In genomic region chr1:6472391-6472790, GRCh38 we compare ENCODE assay signal across 11 cellular contexts. TPM values are rescaled to one million over a fixed set of nuclear protein-coding genes. Genes with fewer than 3 reads are reported as not detected.
A peak's percentile ranks its signal among the peaks of the same experiment; 100 is the strongest.
DNase-seq lines count a peak whose midpoint lies in the region; ATAC-seq, FAIRE-seq and TF ChIP-seq lines count a peak whose summit lies in the region.
"Had no signal": no experiment of that assay in that cellular context is flagged by ENCODE, and none has a peak within 500 bp of the region (broad histone marks: within the 10 kb centered on the region; RNA-seq: fewer than 3 reads in every experiment).

No MANE protein-coding gene starts in this region.

- H3K9ac ChIP-seq in IMR-90 (ENCODE audit: low read depth, low read length), result no peak overlapping the region
- H3K9ac ChIP-seq in mucosa of stomach (ENCODE audit: low read length), result peak overlapping the region; percentile 76

- H2BK20ac ChIP-seq in IMR-90 (ENCODE audit: low read depth, low read length), result no peak overlapping the region

- H4K8ac ChIP-seq in IMR-90 (ENCODE audit: low read depth in 2 of 2, low read length in 2 of 2), result no peak overlapping the region

- H3K4me2 ChIP-seq in IMR-90 (ENCODE audit: low read depth, low read length), result no peak overlapping the region

- H2BK15ac ChIP-seq in IMR-90 (ENCODE audit: low read depth, low read length), result no peak overlapping the region

- H3K27me3 ChIP-seq in IMR-90 (ENCODE audit: control insufficient read depth, insufficient read depth, low read length), result no peaks in the 10 kb centered on the region
- no peaks in the 10 kb centered on the region for H3K27me3 ChIP-seq in bronchial epithelial cell (ENCODE audit: control insufficient read depth, insufficient read depth, low read length)
- H3K27me3 ChIP-seq in mucosa of stomach (ENCODE audit: control insufficient read depth, insufficient read depth, low read length), result no peaks in the 10 kb centered on the region
- H3K27me3 ChIP-seq: SJSA1 had no signal

- H3K56ac ChIP-seq in IMR-90 (ENCODE audit: extremely low read depth, insufficient read depth, low read length), result no peak overlapping the region

- no peak overlapping the region for H3K4me3 ChIP-seq in IMR-90 (ENCODE audit: insufficient read depth, low read depth, low read length)
- H3K4me3 ChIP-seq in bronchial epithelial cell (ENCODE audit: low read depth, low read length), result no peak overlapping the region
- no peak overlapping the region for H3K4me3 ChIP-seq in mucosa of stomach (ENCODE audit: low read length)
- H3K4me3 ChIP-seq: SJSA1 had no signal

- TF ChIP-seq POLR2A in IMR-90 (IDR thresholded peaks at IDR 0.05; ENCODE audit: low read depth, low read length), result no peak

- H3K36me3 ChIP-seq in IMR-90 (ENCODE audit: control insufficient read depth, insufficient read depth, low read length) (peaks cover 44% of the 10 kb centered on the region), bronchial epithelial cell (ENCODE audit: control insufficient read depth, insufficient read depth, low read length) (peaks cover 62% of the 10 kb centered on the region), mucosa of stomach (ENCODE audit: control insufficient read depth, insufficient read depth, low read length) (no peaks in the 10 kb centered on the region)
- H3K36me3 ChIP-seq: SJSA1 had no signal

- no peaks in the 10 kb centered on the region for H3K9me1 ChIP-seq in IMR-90 (ENCODE audit: insufficient read depth, low read length)

- H4K5ac ChIP-seq in IMR-90 (ENCODE audit: low read depth, low read length), result no peak overlapping the region

- no peak for DNase-seq in D721Med (ENCODE audit: insufficient read length, low spot score)
- no peak for DNase-seq in IMR-90
- DNase-seq in bronchial epithelial cell (ENCODE audit: low read depth), result no peak
- DNase-seq in cortex of kidney (lab: John Stamatoyannopoulos, UW), result no peak
- DNase-seq in hepatic stellate cell (ENCODE audit: low spot score), result no peak
- DNase-seq: DMS79 had no signal

- no peak overlapping the region for H3K14ac ChIP-seq in IMR-90 (replicated peaks; ENCODE audit: low read depth, low read length)

- no peak overlapping the region for H2AFZ ChIP-seq in IMR-90 (replicated peaks; ENCODE audit: low read length, poor library complexity)

- no TSS peak for BruUV-seq in IMR-90 (replicated peaks; lab: Mats Ljungman, UMichigan)

- whole genome bisulfite sequencing in IMR-90 (ENCODE audit: extremely low coverage in 2 of 2, insufficient read length in 1 of 2), 2 experiments, result 88% methylated on average over 3 of the region's 10 CpGs; no CpG with 5 or more reads in 1 of the 2 experiments

- ATAC-seq in IMR-90 (ENCODE audit: low read depth) (no peak), HG03520 (IDR thresholded peaks at IDR 0.05; ENCODE audit: unreplicated experiment) (no peak), GM21619 (IDR thresholded peaks at IDR 0.05; ENCODE audit: unreplicated experiment) (no peak)

- dilution Hi-C loops in IMR-90 (cut with HindIII; ENCODE audit: low sequenced_read_pairs, unreplicated experiment), result no loop called here

- peak; percentile 18 for TF ChIP-seq CTCF in D721Med (IDR thresholded peaks at IDR 0.05; ENCODE audit: insufficient read depth, missing control alignments)
- 0 out of 2 replicates have a peak, but pooled peaks have one; percentile 12 for TF ChIP-seq CTCF in IMR-90 (conservative IDR thresholded peaks at IDR 0.05; ENCODE audit: low read depth, low read length)
- peak; percentile 51 for TF ChIP-seq CTCF in bronchial epithelial cell (IDR thresholded peaks at IDR 0.05; ENCODE audit: insufficient read depth, low read length, severe bottlenecking)

- no peak overlapping the region for H2BK120ac ChIP-seq in IMR-90 (ENCODE audit: low read depth, low read length)

- H4K91ac ChIP-seq in IMR-90 (ENCODE audit: insufficient read depth, low read depth, low read length), result no peak overlapping the region

- H3K27ac ChIP-seq in IMR-90 (ENCODE audit: insufficient read depth, low read length), result no peak overlapping the region
- H3K27ac ChIP-seq: SJSA1 had no signal

- FAIRE-seq in D721Med (lab: Jason Lieb, UNC), result no peak
- no peak for FAIRE-seq in bronchial epithelial cell (lab: Jason Lieb, UNC)
- FAIRE-seq: frontal cortex had no signal

- peaks cover 7% of the 10 kb centered on the region for H4K20me1 ChIP-seq in IMR-90 (ENCODE audit: insufficient read depth, low read length)

- no peak for TF ChIP-seq RAD21 in IMR-90 (IDR thresholded peaks at IDR 0.05; ENCODE audit: low read length)

- H3K4me1 ChIP-seq in IMR-90 (ENCODE audit: control insufficient read depth, insufficient read depth, low read length) (no peaks in the 10 kb centered on the region), mucosa of stomach (ENCODE audit: control insufficient read depth, insufficient read depth, low read length) (peaks cover 33% of the 10 kb centered on the region)

- H2AK5ac ChIP-seq in IMR-90 (ENCODE audit: low read depth, low read length), result no peak overlapping the region

- intact Hi-C loops in IMR-90 (cut with micrococcal nuclease), result no loop called here

- H2AK9ac ChIP-seq in IMR-90 (replicated peaks; ENCODE audit: low read depth, low read length, poor library complexity), result no peak overlapping the region

- no peak overlapping the region for H2BK5ac ChIP-seq in IMR-90 (ENCODE audit: low read depth, low read length, poor library complexity, severe bottlenecking)

- H3K9me3 ChIP-seq in IMR-90 (ENCODE audit: control insufficient read depth, insufficient read depth, low read length) (no peaks in the 10 kb centered on the region), mucosa of stomach (ENCODE audit: control insufficient read depth, low read length) (no peaks in the 10 kb centered on the region)
- H3K9me3 ChIP-seq: SJSA1 had no signal

- no peaks in the 10 kb centered on the region; a peak in 1 of 4 replicates for H3K79me1 ChIP-seq in IMR-90 (ENCODE audit: low read depth in 1 of 2, low read length in 2 of 2)

- no peak overlapping the region for H3K18ac ChIP-seq in IMR-90 (ENCODE audit: low read depth, low read length)

- no peak overlapping the region for H3K23ac ChIP-seq in IMR-90 (ENCODE audit: low read depth, low read length)

- in situ Hi-C loops in IMR-90 (cut with MboI; ENCODE audit: low sequenced_read_pairs), result no loop called here

- CTCF ChIA-PET in IMR-90 (lab: Yijun Ruan, JAX), result no interaction called here

- POLR2A ChIA-PET in IMR-90 (lab: Charles Lee; ENCODE audit: unreplicated experiment), result no interaction called here

- no peak overlapping the region for H3K4ac ChIP-seq in IMR-90 (ENCODE audit: low read depth, low read length)

TF ChIP-seq in IMR-90, 13 proteins besides CTCF, POLR2A, EP300 and RAD21 (continues in another document):
- TF ChIP-seq MAFK (IDR thresholded peaks at IDR 0.05; ENCODE audit: low read depth, low read length), result no peak
- TF ChIP-seq SMC3 (IDR thresholded peaks at IDR 0.05; ENCODE audit: low read depth, low read length), result no peak
- TF ChIP-seq MAZ (IDR thresholded peaks at IDR 0.05; ENCODE audit: borderline replicate concordance, low read depth, low read length), result no peak
- no peak for TF ChIP-seq CEBPB (IDR thresholded peaks at IDR 0.05; ENCODE audit: low read depth, low read length)
- no peak for TF ChIP-seq FOS (IDR thresholded peaks at IDR 0.05; ENCODE audit: low read depth, low read length)
- TF ChIP-seq MXI1 (IDR thresholded peaks at IDR 0.05; ENCODE audit: borderline replicate concordance, low read depth, low read length), result no peak
- no peak for TF ChIP-seq USF2 (IDR thresholded peaks at IDR 0.05; ENCODE audit: low read depth, low read length)
- no peak for TF ChIP-seq BHLHE40 (IDR thresholded peaks at IDR 0.05; ENCODE audit: low read depth, low read length)
- TF ChIP-seq ELK1 (IDR thresholded peaks at IDR 0.05; ENCODE audit: borderline replicate concordance, low read depth, low read length), result no peak
- TF ChIP-seq RFX5 (IDR thresholded peaks at IDR 0.05; ENCODE audit: low read depth, low read length), result no peak
- TF ChIP-seq NFE2L2 (IDR thresholded peaks at IDR 0.05; ENCODE audit: low read depth, low read length), result no peak
- TF ChIP-seq RCOR1 (IDR thresholded peaks at IDR 0.05; ENCODE audit: insufficient replicate concordance, low read length), result no peak

RNA-seq across cellular contexts. Expression of gene TNFRSF25, which starts 6.4 kb away (rescaled TPM):
- total RNA-seq in IMR-90 (2012; rRNA removed), result 0.83 and 1.3 TPM in 2 replicates
- polyA plus RNA-seq in IMR-90 (2012; rRNA removed), result 11.2 and 14.5 TPM in 2 replicates
- 6.5 and 7.5 TPM in 2 replicates for polyA plus RNA-seq in IMR-90 (2012; cell fraction: cytosol; rRNA removed)
- 119 and 293 TPM in 2 replicates for polyA plus RNA-seq in IMR-90 (2012; cell fraction: nucleus; rRNA removed; ENCODE audit: low replicate concordance)
- 20.5 and 30.3 TPM in 2 replicates for total RNA-seq in bronchial epithelial cell

RNA-seq across cellular contexts. Expression of gene PLEKHG5, which starts 19.1 kb away (rescaled TPM):
- 4.8 and 5.0 TPM in 2 replicates for total RNA-seq in IMR-90 (2012; rRNA removed)
- 11.6 and 13.7 TPM in 2 replicates for polyA plus RNA-seq in IMR-90 (2012; rRNA removed)
- polyA plus RNA-seq in IMR-90 (2012; cell fraction: cytosol; rRNA removed), result 4.8 and 7.8 TPM in 2 replicates
- 61.6 and 111 TPM in 2 replicates for polyA plus RNA-seq in IMR-90 (2012; cell fraction: nucleus; rRNA removed; ENCODE audit: low replicate concordance)
- total RNA-seq in bronchial epithelial cell, result 42.9 and 45.2 TPM in 2 replicates

RNA-seq across cellular contexts. Expression of gene ESPN, which starts 47.8 kb away (rescaled TPM):
- under 0.01 TPM in 1 of 2 replicates, not detected in the other for total RNA-seq in IMR-90 (2012; rRNA removed)
- 0.02 and 0.03 TPM in 2 replicates for polyA plus RNA-seq in IMR-90 (2012; rRNA removed)
- 0.02 and 0.07 TPM in 2 replicates for polyA plus RNA-seq in IMR-90 (2012; cell fraction: cytosol; rRNA removed)
- 0.10 and 0.15 TPM in 2 replicates for polyA plus RNA-seq in IMR-90 (2012; cell fraction: nucleus; rRNA removed; ENCODE audit: low replicate concordance)
- total RNA-seq in bronchial epithelial cell, result 4.5 and 8.4 TPM in 2 replicates
- total RNA-seq: frontal cortex, SJSA1 had no signal

RNA-seq across cellular contexts. Expression of gene HES2, which starts 52.7 kb away (rescaled TPM):
- total RNA-seq in IMR-90 (2012; rRNA removed) (not detected in 2 replicates), bronchial epithelial cell (98.1 and 116 TPM in 2 replicates)
- polyA plus RNA-seq in IMR-90 (2012; rRNA removed), result not detected in 2 replicates
- 0.01 TPM in 1 of 2 replicates, not detected in the other for polyA plus RNA-seq in IMR-90 (2012; cell fraction: cytosol; rRNA removed)
- 0.03 and 0.08 TPM in 2 replicates for polyA plus RNA-seq in IMR-90 (2012; cell fraction: nucleus; rRNA removed; ENCODE audit: low replicate concordance)
- total RNA-seq: frontal cortex, SJSA1 had no signal
